In the genomic region with DNA sequence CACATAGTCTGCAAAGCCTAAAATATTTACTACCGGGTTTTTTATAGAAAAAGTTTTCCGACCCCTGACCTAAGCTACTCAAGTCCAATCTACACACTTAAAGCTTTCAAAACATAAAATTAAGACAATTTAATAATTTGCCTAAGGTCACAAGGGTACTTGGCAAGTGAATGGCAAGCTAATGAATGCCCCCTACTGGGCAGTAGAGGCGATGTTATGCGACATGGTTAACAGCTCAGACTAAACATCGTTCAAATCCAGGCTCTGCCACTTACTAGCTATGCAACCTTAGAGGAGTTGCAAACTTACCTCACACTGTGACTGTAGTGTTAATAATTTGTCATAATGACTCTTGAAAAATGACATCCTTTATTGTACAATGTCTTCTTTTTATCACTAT, we compare ENCODE assay signal across 8 cellular contexts.
DNase-seq lines count a peak whose midpoint lies in the region; ATAC-seq and TF ChIP-seq lines count a peak whose summit lies in the region.

No MANE protein-coding gene starts in this region.

- intact Hi-C loops in Caco-2 (cut with micrococcal nuclease; ENCODE audit: unreplicated experiment), result loop anchor here (1.0 kb wide), 1 partner anchor 484 kb away; no protein-coding TSS in a partner anchor
- intact Hi-C loops in OCI-LY7 (cut with micrococcal nuclease; ENCODE audit: unreplicated experiment), result loop anchor here (5.0 kb wide), 1 partner anchor 788 kb away; no protein-coding TSS in a partner anchor
- intact Hi-C loops in esophagus muscularis mucosa (cut with DNase I), result no loop called here
- intact Hi-C loops in naive thymus-derived CD4-positive, alpha-beta T cell (cut with micrococcal nuclease), result loop anchor here in 1 of 2 donors (10.0 kb wide), 1 partner anchor 790 kb away; no protein-coding TSS in a partner anchor

- 68% methylated on average over 5 of the region's 5 CpGs for WGBS in esophagus muscularis mucosa

- no peaks in the 10 kb centered on the region for H3K9me3 Mint-ChIP-seq in Caco-2 (ENCODE audit: unreplicated experiment)
- H3K9me3 Mint-ChIP-seq in naive thymus-derived CD4-positive, alpha-beta T cell, result peaks cover 0 to 18% (median 0%) of the 10 kb centered on the region in 11 donors

- no peak overlapping the region for H3K4me3 ChIP-seq in Caco-2 (ENCODE audit: low read depth, low read length)
- H3K4me3 ChIP-seq in OCI-LY7 (ENCODE audit: low read depth, low read length, poor library complexity, severe bottlenecking), result no peak overlapping the region
- no peak overlapping the region for H3K4me3 ChIP-seq in esophagus muscularis mucosa
- H3K4me3 ChIP-seq in naive thymus-derived CD4-positive, alpha-beta T cell (ENCODE audit: low read length), result no peak overlapping the region

- H3K27me3 Mint-ChIP-seq in Caco-2 (ENCODE audit: insufficient read depth, unreplicated experiment), result peaks cover 1% of the 10 kb centered on the region
- H3K27me3 Mint-ChIP-seq in naive thymus-derived CD4-positive, alpha-beta T cell, result peaks cover 0 to 20% (median 6%) of the 10 kb centered on the region in 5 donors

- TF ChIP-seq EP300 in esophagus muscularis mucosa (IDR thresholded peaks at IDR 0.05), result no peak

- H3K27ac Mint-ChIP-seq in Caco-2 (ENCODE audit: unreplicated experiment), result no peak overlapping the region
- H3K27ac Mint-ChIP-seq in naive thymus-derived CD4-positive, alpha-beta T cell, result no peak overlapping the region

- peak; percentile 38 to 46 for TF ChIP-seq CTCF in Caco-2 (IDR thresholded peaks at IDR 0.05; ENCODE audit: insufficient read depth in 1 of 2, low read depth in 1 of 2, low read length in 1 of 2, severe bottlenecking in 1 of 2, unreplicated experiment in 1 of 2)
- peak; percentile 83 for TF ChIP-seq CTCF in OCI-LY7 (conservative IDR thresholded peaks at IDR 0.05; ENCODE audit: low read length)
- TF ChIP-seq CTCF in esophagus muscularis mucosa (IDR thresholded peaks at IDR 0.05), result peak in 2 of 3 experiments; percentile 12 to 38

- CTCF ChIA-PET in Caco-2 (lab: Charles Lee) (interaction anchor here (0.6 to 3.0 kb wide), 3 partner anchors 228 to 794 kb away, joined by 3 to 23 read pairs (median 5); no protein-coding TSS in a partner anchor), OCI-LY7 (lab: Charles Lee; ENCODE audit: unreplicated experiment) (no interaction called here)
- CTCF ChIA-PET in naive thymus-derived CD4-positive, alpha-beta T cell (lab: Charles Lee), result no interaction called here

- H3K79me2 ChIP-seq in OCI-LY7 (ENCODE audit: insufficient read depth, low read depth, low read length), result no peaks in the 10 kb centered on the region

- no peaks in the 10 kb centered on the region for H3K27me3 ChIP-seq in Caco-2 (replicated peaks; ENCODE audit: control insufficient read depth, insufficient read depth, low read length)
- H3K27me3 ChIP-seq in esophagus muscularis mucosa, result no peaks in the 10 kb centered on the region
- no peaks in the 10 kb centered on the region for H3K27me3 ChIP-seq in naive thymus-derived CD4-positive, alpha-beta T cell (ENCODE audit: control insufficient read depth in 2 of 2, insufficient read depth in 2 of 2, low read length in 2 of 2)

- H3K4me3 Mint-ChIP-seq in Caco-2 (ENCODE audit: unreplicated experiment), result no peak overlapping the region
- no peak overlapping the region for H3K4me3 Mint-ChIP-seq in naive thymus-derived CD4-positive, alpha-beta T cell

- DNase-seq in Caco-2 (peak in 1 of 2 experiments; percentile 15), HPDE6-E6E7 (ENCODE audit: extremely low spot score) (peak; percentile 17), OCI-LY7 (ENCODE audit: low spot score) (peak; percentile 32), esophagus muscularis mucosa (ENCODE audit: extremely low spot score) (no peak), pons (ENCODE audit: low spot score) (peak; percentile 28), GM19240 (ENCODE audit: insufficient read length, low spot score) (no peak)
- no peak for DNase-seq in naive thymus-derived CD4-positive, alpha-beta T cell

- H3K9me2 ChIP-seq in OCI-LY7 (ENCODE audit: insufficient read depth, low read length), result no peaks in the 10 kb centered on the region

- H3K36me3 Mint-ChIP-seq in Caco-2 (ENCODE audit: insufficient read depth, unreplicated experiment), result no peaks in the 10 kb centered on the region
- H3K36me3 Mint-ChIP-seq in naive thymus-derived CD4-positive, alpha-beta T cell, result peaks cover 0 to 4% (median 0%) of the 10 kb centered on the region in 5 donors

- H3K9me3 ChIP-seq in Caco-2 (no peaks in the 10 kb centered on the region), OCI-LY7 (ENCODE audit: low read length) (no peaks in the 10 kb centered on the region), esophagus muscularis mucosa (no peaks in the 10 kb centered on the region)
- H3K9me3 ChIP-seq in naive thymus-derived CD4-positive, alpha-beta T cell (ENCODE audit: control insufficient read depth in 2 of 3, low read length in 3 of 3), result no peaks in the 10 kb centered on the region

- no peak overlapping the region for H3K27ac ChIP-seq in OCI-LY7 (ENCODE audit: low read depth, low read length, poor library complexity, severe bottlenecking)
- no peak overlapping the region for H3K27ac ChIP-seq in esophagus muscularis mucosa (replicated peaks in 1 of 4)
- no peak overlapping the region for H3K27ac ChIP-seq in naive thymus-derived CD4-positive, alpha-beta T cell (ENCODE audit: low read depth, low read length)

- POLR2A ChIA-PET in Caco-2 (lab: Charles Lee), result no interaction called here
- POLR2A ChIA-PET in OCI-LY7 (lab: Charles Lee), result interaction anchor here (0.6 kb wide), 1 partner anchor 233 kb away, joined by 4 read pairs; no protein-coding TSS in a partner anchor
- POLR2A ChIA-PET in naive thymus-derived CD4-positive, alpha-beta T cell (lab: Charles Lee), result no interaction called here

- H3K4me1 Mint-ChIP-seq in Caco-2 (ENCODE audit: low read depth, unreplicated experiment), result no peaks in the 10 kb centered on the region
- H3K4me1 Mint-ChIP-seq in naive thymus-derived CD4-positive, alpha-beta T cell, result no peaks in the 10 kb centered on the region

- no TSS peak for BruUV-seq in Caco-2 (replicated peaks; lab: Mats Ljungman, UMichigan)
- no TSS peak for BruUV-seq in OCI-LY7 (replicated peaks; lab: Mats Ljungman, UMichigan)

- no peak overlapping the region for H3K4me2 ChIP-seq in OCI-LY7 (ENCODE audit: low read length)

- no peaks in the 10 kb centered on the region for H4K20me1 ChIP-seq in OCI-LY7 (ENCODE audit: insufficient read depth, low read length)

- H3K4me1 ChIP-seq in Caco-2 (no peaks in the 10 kb centered on the region), OCI-LY7 (ENCODE audit: insufficient read depth, low read length, poor library complexity, severe bottlenecking) (no peaks in the 10 kb centered on the region), esophagus muscularis mucosa (peaks cover 12 to 27% (median 23%) of the 10 kb centered on the region in 4 donors)
- H3K4me1 ChIP-seq in naive thymus-derived CD4-positive, alpha-beta T cell (ENCODE audit: control insufficient read depth in 2 of 2, insufficient read depth in 2 of 2, low read length in 2 of 2), result no peaks in the 10 kb centered on the region

- H3K36me3 ChIP-seq in Caco-2 (ENCODE audit: control insufficient read depth, insufficient read depth, low read length) (no peaks in the 10 kb centered on the region), OCI-LY7 (ENCODE audit: insufficient read depth, low read length) (no peaks in the 10 kb centered on the region), esophagus muscularis mucosa (no peaks in the 10 kb centered on the region)
- no peaks in the 10 kb centered on the region for H3K36me3 ChIP-seq in naive thymus-derived CD4-positive, alpha-beta T cell (ENCODE audit: control insufficient read depth in 2 of 3, insufficient read depth in 3 of 3, low read length in 3 of 3)

- no peak for TF ChIP-seq POLR2A in esophagus muscularis mucosa (IDR thresholded peaks at IDR 0.05; ENCODE audit: low read depth)

- no peak overlapping the region for H2AFZ ChIP-seq in OCI-LY7 (ENCODE audit: low read length)

- ATAC-seq in naive thymus-derived CD4-positive, alpha-beta T cell, result no peak
- ATAC-seq in HG03442 (IDR thresholded peaks at IDR 0.05; ENCODE audit: unreplicated experiment), result no peak

Comparison
In these comparisons a context has a peak if more than half of its experiments do, and no peak if none do; other contexts are left out.
1. DNase-seq: peak in HPDE6-E6E7 (single experiment), OCI-LY7 (single experiment) and pons (single experiment); none in esophagus muscularis mucosa (single experiment), naive thymus-derived CD4-positive, alpha-beta T cell (0 of 9) and GM19240 (single experiment).
2. CTCF ChIP-seq: peak in every context shown above with its lines; median percentile 83 in OCI-LY7; 42 in Caco-2; 25 in esophagus muscularis mucosa.